ENCODE assay signal across 8 cellular contexts in genomic region chr10:78972947-78973900, GRCh38.
A peak's percentile ranks its signal among the peaks of the same experiment; 100 is the strongest.
DNase-seq lines count a peak whose midpoint lies in the region; ATAC-seq and TF ChIP-seq lines count a peak whose summit lies in the region.

No MANE protein-coding gene starts in this region.

- TF ChIP-seq CTCF in BE2C (IDR thresholded peaks at IDR 0.05; ENCODE audit: low read depth, low read length): no peak

- DNase-seq in BE2C (peak; percentile 89), NCI-H524 treated with DMSO at 0.1 percent for 48 hours (lab: John Stamatoyannopoulos, UW) (peak; percentile 51), left lobe of liver (ENCODE audit: low spot score) (peak; percentile 88)
- peak; percentile 41 for DNase-seq in activated CD4-positive, alpha-beta T cell treated with anti-CD3 and anti-CD28 coated beads, Interleukin-2, amount 50 U/mL, for 1 hour
- peak; percentile 73 for DNase-seq in stimulated activated CD4-positive, alpha-beta T cell treated with anti-CD3 and anti-CD28 coated beads, Interleukin-1b, Interleukin-23, amount 100 ng/mL, for 48 hours

- intact Hi-C loops in dendritic cell treated with granulocyte-macrophage colony-stimulating factor and Interleukin-4, amounts not matched to agents 40 ng/mL and 50 ng/mL, for 4 days (cut with micrococcal nuclease): no loop called here

- H3K4me1 Mint-ChIP-seq in dendritic cell treated with granulocyte-macrophage colony-stimulating factor and Interleukin-4, amounts not matched to agents 40 ng/mL and 50 ng/mL, for 4 days (ENCODE audit: low read depth): peaks cover 81% of the 10 kb centered on the region

- ATAC-seq in GM19351 (IDR thresholded peaks at IDR 0.05; ENCODE audit: unreplicated experiment) (peak; percentile 86), HG03460 (IDR thresholded peaks at IDR 0.05; ENCODE audit: unreplicated experiment) (peak; percentile 91), left lobe of liver (peak; percentile 67)

- H3K36me3 Mint-ChIP-seq in dendritic cell treated with granulocyte-macrophage colony-stimulating factor and Interleukin-4, amounts not matched to agents 40 ng/mL and 50 ng/mL, for 4 days (ENCODE audit: low read depth): no peaks in the 10 kb centered on the region

- peaks cover 23% of the 10 kb centered on the region for H3K4me1 ChIP-seq in BE2C

- H3K4me3 ChIP-seq in BE2C (ENCODE audit: low read depth, low read length): peak overlapping the region; percentile 51

- H3K27ac Mint-ChIP-seq in dendritic cell treated with granulocyte-macrophage colony-stimulating factor and Interleukin-4, amounts not matched to agents 40 ng/mL and 50 ng/mL, for 4 days: peak overlapping the region; percentile 94

- no peaks in the 10 kb centered on the region for H3K36me3 ChIP-seq in BE2C

- no peaks in the 10 kb centered on the region for H3K27me3 ChIP-seq in BE2C

- H3K4me3 Mint-ChIP-seq in dendritic cell treated with granulocyte-macrophage colony-stimulating factor and Interleukin-4, amounts not matched to agents 40 ng/mL and 50 ng/mL, for 4 days: peak overlapping the region; percentile 68

- H3K27me3 Mint-ChIP-seq in dendritic cell treated with granulocyte-macrophage colony-stimulating factor and Interleukin-4, amounts not matched to agents 40 ng/mL and 50 ng/mL, for 4 days: peaks cover 2% of the 10 kb centered on the region

- no peaks in the 10 kb centered on the region for H3K9me3 Mint-ChIP-seq in dendritic cell treated with granulocyte-macrophage colony-stimulating factor and Interleukin-4, amounts not matched to agents 40 ng/mL and 50 ng/mL, for 4 days

- no peaks in the 10 kb centered on the region for H3K9me3 ChIP-seq in BE2C

Comparison
In these comparisons a context has a peak if more than half of its experiments do, and no peak if none do; other contexts are left out.
1. Peak in every context shown above with its lines: DNase-seq, ATAC-seq and H3K4me3 ChIP-seq.